Comparison of ENCODE assay signal across 9 cellular contexts in the genomic region with DNA sequence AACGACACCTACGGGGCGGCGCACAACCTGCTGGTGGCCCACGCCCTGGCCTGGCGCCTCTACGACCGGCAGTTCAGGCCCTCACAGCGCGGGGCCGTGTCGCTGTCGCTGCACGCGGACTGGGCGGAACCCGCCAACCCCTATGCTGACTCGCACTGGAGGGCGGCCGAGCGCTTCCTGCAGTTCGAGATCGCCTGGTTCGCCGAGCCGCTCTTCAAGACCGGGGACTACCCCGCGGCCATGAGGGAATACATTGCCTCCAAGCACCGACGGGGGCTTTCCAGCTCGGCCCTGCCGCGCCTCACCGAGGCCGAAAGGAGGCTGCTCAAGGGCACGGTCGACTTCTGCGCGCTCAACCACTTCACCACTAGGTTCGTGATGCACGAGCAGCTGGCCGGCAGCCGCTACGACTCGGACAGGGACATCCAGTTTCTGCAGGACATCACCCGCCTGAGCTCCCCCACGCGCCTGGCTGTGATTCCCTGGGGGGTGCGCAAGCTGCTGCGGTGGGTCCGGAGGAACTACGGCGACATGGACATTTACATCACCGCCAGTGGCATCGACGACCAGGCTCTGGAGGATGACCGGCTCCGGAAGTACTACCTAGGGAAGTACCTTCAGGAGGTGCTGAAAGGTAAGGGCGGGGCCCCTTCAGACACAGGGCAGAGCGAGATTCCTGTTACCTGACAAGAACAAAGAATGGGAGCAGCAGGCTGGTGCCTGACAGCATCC. TPM values are rescaled to one million over a fixed set of nuclear protein-coding genes. Genes with fewer than 3 reads are reported as not detected.
DNase-seq lines count a peak whose midpoint lies in the region; ATAC-seq and TF ChIP-seq lines count a peak whose summit lies in the region.
"Had no signal": no experiment of that assay in that cellular context is flagged by ENCODE, and none has a peak within 500 bp of the region (broad histone marks: within the 10 kb centered on the region; RNA-seq: fewer than 3 reads in every experiment).

No MANE protein-coding gene starts in this region.

- peak; percentile 60 for ATAC-seq in PC-3

- H3K36me3 ChIP-seq in H7 (replicated peaks; ENCODE audit: control insufficient read depth, insufficient read depth, low read length) (peaks cover 4% of the 10 kb centered on the region), PC-3 (ENCODE audit: low read depth, low read length) (peaks cover 3% of the 10 kb centered on the region), mammary epithelial cell (ENCODE audit: insufficient read depth, low read length) (peaks cover 15% of the 10 kb centered on the region)

- H3K9ac ChIP-seq in PC-3 (ENCODE audit: low read length) (no peak overlapping the region), mammary epithelial cell (ENCODE audit: insufficient read depth, low read length) (no peak overlapping the region)

- H4K20me1 ChIP-seq in PC-3 (ENCODE audit: low read length) (no peaks in the 10 kb centered on the region), mammary epithelial cell (ENCODE audit: insufficient read depth, low read length) (no peaks in the 10 kb centered on the region)

- H3K9me3 Mint-ChIP-seq in immature natural killer cell: no peaks in the 10 kb centered on the region

- in situ Hi-C loops in mammary epithelial cell (cut with MboI; ENCODE audit: low sequenced_read_pairs in 2 of 2): no loop called here

- H3K4me2 ChIP-seq in PC-3 (ENCODE audit: low read length) (peak overlapping the region; percentile 52), mammary epithelial cell (ENCODE audit: insufficient read depth, low read depth, low read length) (peak overlapping the region; percentile 75)

- intact Hi-C loops in PC-3 (cut with micrococcal nuclease) (loop anchor here (10.0 kb wide), 1 partner anchor 132 kb away; no protein-coding TSS in a partner anchor), mammary epithelial cell (cut with micrococcal nuclease) (loop anchor here (1.0 to 5.0 kb wide), 2 partner anchors 11 to 130 kb away; partner anchors contain the start of gene RPL9)

- H3K4me3 Mint-ChIP-seq in immature natural killer cell: peak overlapping the region; percentile 74 to 83 (median 80)

- H3K9me3 ChIP-seq in PC-3 (ENCODE audit: low read length) (no peaks in the 10 kb centered on the region), mammary epithelial cell (replicated peaks; ENCODE audit: insufficient read depth, low read length) (no peaks in the 10 kb centered on the region)

- H3K27me3 ChIP-seq in H7 (ENCODE audit: control insufficient read depth, insufficient read depth, low read length): no peaks in the 10 kb centered on the region
- H3K27me3 ChIP-seq in PC-3 (ENCODE audit: low read length): no peaks in the 10 kb centered on the region
- no peaks in the 10 kb centered on the region for H3K27me3 ChIP-seq in mammary epithelial cell (ENCODE audit: insufficient read depth, low read length)

- WGBS in mammary epithelial cell (ENCODE audit: low coverage, missing lambda C conversion rate): 11% methylated on average over 15 of the region's 61 CpGs

- peaks cover 0 to 8% (median 6%) of the 10 kb centered on the region in 3 donors for H3K36me3 Mint-ChIP-seq in immature natural killer cell

- dilution Hi-C loops in mammary epithelial cell (cut with HindIII; ENCODE audit: low sequenced_read_pairs): no loop called here

- H3K79me2 ChIP-seq in PC-3 (ENCODE audit: low read length): no peaks in the 10 kb centered on the region
- peaks cover under 1% of the 10 kb centered on the region for H3K79me2 ChIP-seq in mammary epithelial cell (ENCODE audit: insufficient read depth, low read length)

- H3K27ac Mint-ChIP-seq in immature natural killer cell: peak overlapping the region in 5 of 6 donors; percentile 29 to 79 (median 67)

- peaks cover 0 to 2% (median 0%) of the 10 kb centered on the region in 3 donors for H3K27me3 Mint-ChIP-seq in immature natural killer cell (ENCODE audit: low read depth in 3 of 3)

- H3K9me2 ChIP-seq in PC-3 (replicated peaks; ENCODE audit: low read length): no peaks in the 10 kb centered on the region

- BruUV-seq in PC-3 (replicated peaks; lab: Mats Ljungman, UMichigan): no TSS peak
- no TSS peak for BruUV-seq in mammary epithelial cell (replicated peaks; lab: Mats Ljungman, UMichigan)

- TF ChIP-seq CTCF in GM12864 (IDR thresholded peaks at IDR 0.05; ENCODE audit: low read depth, low read length, missing control alignments) (peak; percentile 33), PC-3 (conservative IDR thresholded peaks at IDR 0.05; ENCODE audit: low read depth, low read length) (no peak), mammary epithelial cell (conservative IDR thresholded peaks at IDR 0.05 in 1 of 2, IDR thresholded peaks at IDR 0.05 in 1 of 2; ENCODE audit: extremely low read depth in 1 of 2, insufficient read depth in 1 of 2, low read depth in 1 of 2, low read length in 2 of 2) (peak in 1 of 2 donors; percentile 15)

- H2AFZ ChIP-seq in PC-3 (ENCODE audit: low read length) (no peak overlapping the region), mammary epithelial cell (ENCODE audit: low read depth, low read length) (peak overlapping the region; percentile 63)

- H3K4me3 ChIP-seq in GM12864 (ENCODE audit: low read depth, low read length): peak overlapping the region; percentile 39
- peak overlapping the region; percentile 50 for H3K4me3 ChIP-seq in H7 (ENCODE audit: insufficient read depth, low read depth, low read length)
- H3K4me3 ChIP-seq in PC-3 (ENCODE audit: low read length): no peak overlapping the region
- peak overlapping the region in 2 of 3 experiments; percentile 27 to 47 for H3K4me3 ChIP-seq in mammary epithelial cell (replicated peaks in 1 of 3; ENCODE audit: insufficient read depth in 1 of 3, low read depth in 2 of 3, low read length in 3 of 3)
- H3K4me3 ChIP-seq: SK-N-MC had no signal

- H3F3A ChIP-seq in PC-3 (ENCODE audit: low read length, unreplicated experiment): peaks cover 13% of the 10 kb centered on the region

- POLR2A ChIA-PET in PC-3 (lab: Charles Lee; ENCODE audit: unreplicated experiment): no interaction called here

- no peaks in the 10 kb centered on the region for H3K4me1 ChIP-seq in PC-3 (ENCODE audit: insufficient read depth, low read length)
- H3K4me1 ChIP-seq in mammary epithelial cell (ENCODE audit: insufficient read depth, low read length): peaks cover 12% of the 10 kb centered on the region

- DNase-seq in GM12864 (ENCODE audit: low read depth) (no peak), H7 (peak; percentile 77), PC-3 (peak; percentile 18), mammary epithelial cell (peak; percentile 43), immature natural killer cell (peak; percentile 62 to 70 (median 70)), superior temporal gyrus (ENCODE audit: extremely low spot score) (no peak), NCI-H2107 (lab: John Stamatoyannopoulos, UW) (no peak)
- peak; percentile 0 to 20 for DNase-seq in stimulated activated CD8-positive, alpha-beta memory T cell treated with anti-CD3 and anti-CD28 coated beads, Interleukin-15, amount 100 ng/mL, for 4 hours (ENCODE audit: low read depth in 2 of 2)

- CTCF ChIA-PET in PC-3 (lab: Charles Lee) (interaction anchor here (0.6 kb wide), 1 partner anchor 82 kb away, joined by 7 read pairs; no protein-coding TSS in a partner anchor), mammary epithelial cell (lab: Charles Lee; ENCODE audit: low non-redundant PET) (no interaction called here)

- H3K27ac ChIP-seq in PC-3 (ENCODE audit: low read length) (no peak overlapping the region), mammary epithelial cell (ENCODE audit: insufficient read depth, low read depth, low read length) (no peak overlapping the region)

- H3K4me1 Mint-ChIP-seq in immature natural killer cell: peaks cover 7 to 13% of the 10 kb centered on the region in 2 donors

RNA-seq across cellular contexts. Expression of gene RPL9, which starts 11.7 kb away (rescaled TPM):
- 1,441 and 1,920 TPM in 2 replicates for total RNA-seq in H7 (2014; rRNA removed; shearing (Covaris generic))
- total RNA-seq in PC-3 (2014; rRNA removed) (1,291 and 1,298 TPM in 2 replicates), mammary epithelial cell (1,000 to 10,000 TPM in 1 of 2 donors, 100 to 1,000 TPM in 1; 524 to 1,844 TPM)
- polyA plus RNA-seq in mammary epithelial cell (1,095 TPM), immature natural killer cell (1,000 to 10,000 TPM in 2 of 3 donors, 100 to 1,000 TPM in 1; 864 to 2,045 (median 1,318) TPM)
- 202 TPM for polyA minus RNA-seq in mammary epithelial cell

RNA-seq across cellular contexts. Expression of gene LIAS, which starts 11.8 kb away (rescaled TPM):
- total RNA-seq in H7 (2014; rRNA removed; shearing (Covaris generic)): 18.4 and 28.1 TPM in 2 replicates
- total RNA-seq in PC-3 (2014; rRNA removed) (6.6 and 8.3 TPM in 2 replicates), mammary epithelial cell (10 to 100 TPM in 1 of 2 donors, 1 to 10 TPM in 1; 8.5 to 17.6 TPM)
- polyA plus RNA-seq in mammary epithelial cell (10.5 TPM), immature natural killer cell (10 to 100 TPM in 1 of 3 donors, 1 to 10 TPM in 2; 7.6 to 11.7 (median 7.8) TPM)
- not detected for polyA minus RNA-seq in mammary epithelial cell

RNA-seq across cellular contexts. Expression of gene KLB, which starts 40.3 kb away (rescaled TPM):
- total RNA-seq in H7 (2014; rRNA removed; shearing (Covaris generic)): 0.04 TPM in 1 of 2 replicates, not detected in the other
- total RNA-seq in PC-3 (2014; rRNA removed) (not detected in 2 replicates), mammary epithelial cell (under 1 TPM in 1 of 2 donors, not detected in 1; 0.17 TPM)
- polyA plus RNA-seq in mammary epithelial cell (not detected), immature natural killer cell (under 1 TPM in 2 of 3 donors, not detected in 1; 0.07 to 0.11 TPM)
- polyA minus RNA-seq in mammary epithelial cell: not detected

Comparison
In these comparisons a context has a peak if more than half of its experiments do, and no peak if none do; other contexts are left out.
1. DNase-seq: peak in H7 (single experiment), PC-3 (single experiment), mammary epithelial cell (single experiment), immature natural killer cell (3 of 3) and stimulated activated CD8-positive, alpha-beta memory T cell treated with anti-CD3 and anti-CD28 coated beads, Interleukin-15, amount 100 ng/mL, for 4 hours (2 of 2); none in GM12864 (single experiment), superior temporal gyrus (single experiment) and NCI-H2107 (single experiment).